Comparison of ENCODE assay signal across 22 cellular contexts in genomic region chr4:87081826-87082225, GRCh38.
DNase-seq lines count a peak whose midpoint lies in the region; ATAC-seq and TF ChIP-seq lines count a peak whose summit lies in the region.
"Had no signal": no experiment of that assay in that cellular context is flagged by ENCODE, and none has a peak within 500 bp of the region (broad histone marks: within the 10 kb centered on the region; RNA-seq: fewer than 3 reads in every experiment).

No MANE protein-coding gene starts in this region.

- no peak for TF ChIP-seq CTCF in chondrocyte (IDR thresholded peaks at IDR 0.05)

- H3K27ac Mint-ChIP-seq in chondrocyte (ENCODE audit: unreplicated experiment), result peak overlapping the region; percentile 86
- H3K27ac Mint-ChIP-seq: CD8-positive, alpha-beta T cell; dendritic cell treated with granulocyte-macrophage colony-stimulating factor and Interleukin-4, amounts not matched to agents 40 ng/mL and 50 ng/mL, for 4 days had no signal

- H3K4me3 ChIP-seq in right cardiac atrium (ENCODE audit: low read length), result no peak overlapping the region
- H3K4me3 ChIP-seq in subcutaneous abdominal adipose tissue (ENCODE audit: low read depth in 1 of 5, low read length in 5 of 5), result no peak overlapping the region
- H3K4me3 ChIP-seq: K562, pancreas had no signal

- H3K27me3 ChIP-seq in right cardiac atrium (ENCODE audit: control insufficient read depth, insufficient read depth) (no peaks in the 10 kb centered on the region), subcutaneous abdominal adipose tissue (ENCODE audit: control insufficient read depth in 5 of 5, insufficient read depth in 4 of 5, low read length in 5 of 5) (no peaks in the 10 kb centered on the region)
- H3K27me3 ChIP-seq: pancreas had no signal

- H3K36me3 Mint-ChIP-seq in chondrocyte (ENCODE audit: low read depth), result peaks cover 4% of the 10 kb centered on the region

- no peaks in the 10 kb centered on the region for H3K27me3 Mint-ChIP-seq in chondrocyte (ENCODE audit: low read depth)
- H3K27me3 Mint-ChIP-seq: dendritic cell treated with granulocyte-macrophage colony-stimulating factor and Interleukin-4, amounts not matched to agents 40 ng/mL and 50 ng/mL, for 4 days had no signal

- WGBS in right cardiac atrium, result 35% methylated on average over 5 of the region's 5 CpGs

- H3K9me3 Mint-ChIP-seq in chondrocyte (ENCODE audit: low read depth), result no peaks in the 10 kb centered on the region
- H3K9me3 Mint-ChIP-seq: CD8-positive, alpha-beta T cell; dendritic cell treated with granulocyte-macrophage colony-stimulating factor and Interleukin-4, amounts not matched to agents 40 ng/mL and 50 ng/mL, for 4 days had no signal

- peaks cover 65% of the 10 kb centered on the region for H3K4me1 Mint-ChIP-seq in chondrocyte (ENCODE audit: low read depth)

- H3K9ac ChIP-seq in subcutaneous abdominal adipose tissue (ENCODE audit: low read length in 5 of 5), result no peak overlapping the region

- peaks cover under 1 to 11% (median 4%) of the 10 kb centered on the region in 5 donors for H3K36me3 ChIP-seq in subcutaneous abdominal adipose tissue (ENCODE audit: control insufficient read depth in 5 of 5, insufficient read depth in 5 of 5, low read length in 5 of 5)
- H3K36me3 ChIP-seq: pancreas had no signal

- ATAC-seq in right cardiac atrium (peak; percentile 27 to 65), GM18511 (IDR thresholded peaks at IDR 0.05; ENCODE audit: unreplicated experiment) (no peak)
- ATAC-seq: CD8-positive, alpha-beta T cell; K562; pancreas had no signal

- DNase-seq in EH (ENCODE audit: low read depth) (peak; percentile 63), chondrocyte (ENCODE audit: low spot score) (no peak), right cardiac atrium (no peak), mesenteric fat pad (ENCODE audit: low spot score) (no peak), NCI-H774 (lab: John Stamatoyannopoulos, UW) (no peak), HuH-7 (ENCODE audit: low spot score) (no peak)
- DNase-seq: activated CD4-positive, alpha-beta T cell treated with anti-CD3 and anti-CD28 coated beads, Interleukin-2, amount 50 U/mL, for 48 hours; activated naive CD4-positive, alpha-beta T cell; CD8-positive, alpha-beta T cell; DND-41; HCEC 1CT; NCI-H1048; NCI-H2081; pancreas; SHP77 treated with DMSO at 0.1 percent for 48 hours; small intestine; stimulated activated CD4-positive, alpha-beta T cell treated with anti-CD3 and anti-CD28 coated beads, Interleukin-4, amount 100 ng/mL, for 24 hours; trophoblast cell had no signal

- H3K9me3 ChIP-seq in right cardiac atrium (ENCODE audit: control insufficient read depth, low read length), result no peaks in the 10 kb centered on the region
- no peaks in the 10 kb centered on the region for H3K9me3 ChIP-seq in subcutaneous abdominal adipose tissue (ENCODE audit: control insufficient read depth in 5 of 5, low read length in 5 of 5)
- H3K9me3 ChIP-seq: pancreas had no signal

- H3K27ac ChIP-seq in right cardiac atrium (ENCODE audit: low read length) (no peak overlapping the region), subcutaneous abdominal adipose tissue (ENCODE audit: low read depth, low read length) (peak overlapping the region; percentile 85)
- H3K27ac ChIP-seq: pancreas had no signal

- H3K4me3 Mint-ChIP-seq in chondrocyte (ENCODE audit: unreplicated experiment), result peak overlapping the region; percentile 22
- H3K4me3 Mint-ChIP-seq: CD8-positive, alpha-beta T cell; dendritic cell treated with granulocyte-macrophage colony-stimulating factor and Interleukin-4, amounts not matched to agents 40 ng/mL and 50 ng/mL, for 4 days had no signal

- intact Hi-C loops in right cardiac atrium (cut with DNase I), result loop anchor here in 1 of 4 donors (10.0 kb wide), 1 partner anchor 77 kb away; no protein-coding TSS in a partner anchor

- H3K4me1 ChIP-seq in right cardiac atrium (ENCODE audit: control insufficient read depth, insufficient read depth, low read length), result peaks cover 10% of the 10 kb centered on the region
- H3K4me1 ChIP-seq in subcutaneous abdominal adipose tissue (ENCODE audit: control insufficient read depth in 5 of 5, insufficient read depth in 5 of 5, low read length in 5 of 5), result peaks cover 0 to 51% (median 41%) of the 10 kb centered on the region in 5 donors
